8 cellular contexts compared by ENCODE assay signal in the genomic region with DNA sequence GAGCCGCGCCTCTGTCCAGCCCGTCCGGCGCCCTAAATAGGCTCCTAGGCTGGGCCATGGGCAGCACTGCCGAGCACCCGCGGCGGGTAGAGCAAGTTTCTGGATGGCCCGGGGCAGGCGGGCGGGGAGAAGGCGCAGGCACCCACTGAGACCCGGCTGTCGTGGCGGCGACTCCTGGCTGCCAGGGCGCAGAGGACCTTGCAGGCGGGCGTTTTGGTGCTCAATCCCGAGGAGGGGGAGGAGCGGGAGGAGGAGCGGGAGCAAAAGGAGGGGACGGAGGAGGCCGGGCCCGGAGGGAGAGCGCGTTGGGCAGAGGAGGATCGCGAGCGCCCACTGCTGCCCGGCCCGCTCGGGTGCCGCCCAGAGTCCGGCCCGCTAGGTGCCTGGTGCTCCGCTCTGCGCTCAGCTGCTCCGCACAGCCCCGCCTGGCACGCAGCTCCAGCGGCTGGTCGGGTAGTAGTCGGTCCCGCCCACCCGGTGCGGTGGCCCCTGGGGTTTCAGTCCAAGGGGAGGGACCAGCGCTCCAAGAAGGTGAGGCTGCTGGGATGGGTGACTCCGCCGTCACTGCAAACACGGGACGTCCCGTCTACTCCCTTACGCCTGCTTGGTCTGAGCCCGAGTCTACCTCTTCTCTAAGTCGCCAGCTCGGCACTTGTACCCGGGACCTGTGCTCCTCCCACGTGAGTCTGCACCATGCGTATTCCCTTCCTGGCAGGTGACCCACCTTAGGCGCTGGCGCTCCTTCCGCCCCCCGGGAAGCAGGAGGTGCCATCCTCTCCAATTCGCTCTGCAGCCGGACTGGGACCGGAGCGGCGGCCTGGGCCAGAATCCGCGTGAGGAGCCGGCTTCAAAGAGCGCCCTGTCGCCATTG. TPM values are rescaled to one million over a fixed set of nuclear protein-coding genes. Genes with fewer than 3 reads are reported as not detected.
DNase-seq lines count a peak whose midpoint lies in the region; ATAC-seq and TF ChIP-seq lines count a peak whose summit lies in the region.

A gene (minus strand): TSS at position 194 of the 871 bp plus-strand sequence. CDS start 28,889 bp downstream, outside the sequence.

- peak; percentile 58 for DNase-seq in COLO829 (ENCODE audit: low spot score)
- DNase-seq in NOMO-1 (lab: John Stamatoyannopoulos, UW; ENCODE audit: unreplicated experiment in 2 of 2) = peak; percentile 15 to 28
- DNase-seq in body of pancreas = peak; percentile 59 to 79 (median 72)
- DNase-seq in retina = peak; percentile 90
- no peak for DNase-seq in OCI-M1 (lab: John Stamatoyannopoulos, UW)

- intact Hi-C loops in body of pancreas (cut with DNase I) = no loop called here

- H3K4me3 ChIP-seq in body of pancreas = peak within 1 kb of the TSS; percentile 11 to 40
- peak within 1 kb of the TSS; percentile 88 for H3K4me3 ChIP-seq in iPS-15b (ENCODE audit: low read depth, low read length)

- H3K36me3 ChIP-seq in body of pancreas (replicated peaks in 1 of 2; ENCODE audit: insufficient read depth in 1 of 2, low read depth in 2 of 2) (no peaks in the 10 kb centered on the region), iPS-15b (ENCODE audit: control insufficient read depth, insufficient read depth, low read length) (no peaks in the 10 kb centered on the region)

- ATAC-seq in GM19452 (IDR thresholded peaks at IDR 0.05; ENCODE audit: unreplicated experiment) (peak; percentile 70), HG03469 (IDR thresholded peaks at IDR 0.05; ENCODE audit: unreplicated experiment) (peak; percentile 69), body of pancreas (peak; percentile 88)

- H3K4me1 ChIP-seq in body of pancreas (peaks cover 16% of the 10 kb centered on the region), iPS-15b (ENCODE audit: control insufficient read depth, insufficient read depth, low read length) (peaks cover 2% of the 10 kb centered on the region)

- peak; percentile 22 to 73 (median 53) for TF ChIP-seq CTCF in body of pancreas (IDR thresholded peaks at IDR 0.05)

- TF ChIP-seq POLR2A in body of pancreas (IDR thresholded peaks at IDR 0.05) = peak in 2 of 3 donors; percentile 37 to 49

- no peaks in the 10 kb centered on the region for H3K9me3 ChIP-seq in body of pancreas
- H3K9me3 ChIP-seq in iPS-15b (ENCODE audit: control insufficient read depth, insufficient read depth, low read length) = no peaks in the 10 kb centered on the region

- H3K27ac ChIP-seq in body of pancreas = peak within 1 kb of the TSS in 2 of 4 donors; percentile 34 to 65

- peak within 1 kb of the TSS; percentile 1 for H3K9ac ChIP-seq in iPS-15b (ENCODE audit: low read depth, low read length)

- 0 to 2% methylated on average over 38 to 68 of the region's 75 CpGs for WGBS in body of pancreas, 2 donors

- peaks cover 0 to 9% of the 10 kb centered on the region in 2 donors for H3K27me3 ChIP-seq in body of pancreas
- peaks cover 49% of the 10 kb centered on the region for H3K27me3 ChIP-seq in iPS-15b (ENCODE audit: control insufficient read depth, insufficient read depth, low read length)

RNA-seq across cellular contexts. Expression of the gene that starts here (rescaled TPM):
- total RNA-seq in body of pancreas = under 1 TPM; 0.78 to 0.99 TPM

Comparison
In these comparisons a context has a peak if more than half of its experiments do, and no peak if none do; other contexts are left out.
1. Peak in DNase-seq, ATAC-seq and H3K4me3 ChIP-seq in body of pancreas; RNA of the gene not detected or under 1 TPM.